Comparison of ENCODE assay signal across 24 cellular contexts in genomic region chrX:103640401-103641155, GRCh38. TPM values are rescaled to one million over a fixed set of nuclear protein-coding genes. Genes with fewer than 3 reads are reported as not detected.
DNase-seq lines count a peak whose midpoint lies in the region; ATAC-seq, FAIRE-seq and TF ChIP-seq lines count a peak whose summit lies in the region.
"Had no signal": no experiment of that assay in that cellular context is flagged by ENCODE, and none has a peak within 500 bp of the region (broad histone marks: within the 10 kb centered on the region; RNA-seq: fewer than 3 reads in every experiment).

No MANE protein-coding gene starts in this region.

- H3K79me1 ChIP-seq in neuronal stem cell (ENCODE audit: low read depth, low read length), result no peaks in the 10 kb centered on the region

- peak; percentile 75 for FAIRE-seq in RCC 7860 (lab: Jason Lieb, UNC)
- FAIRE-seq: frontal cortex, GM12878 had no signal

- no peak overlapping the region for H4K91ac ChIP-seq in neuronal stem cell (ENCODE audit: low read depth, low read length, poor library complexity)

- no peak overlapping the region for H3K4me2 ChIP-seq in neuronal stem cell (ENCODE audit: insufficient read depth, low read length, poor library complexity, severe bottlenecking)
- H3K4me2 ChIP-seq: KMS-11 had no signal

- H3K4me3 ChIP-seq in choroid plexus epithelial cell (ENCODE audit: low read depth, low read length), result no peak overlapping the region
- H3K4me3 ChIP-seq in neuronal stem cell (ENCODE audit: low read length in 2 of 2), result no peak overlapping the region
- H3K4me3 ChIP-seq: GM12878, left ventricle myocardium inferior, ovary, Peyer's patch, skin epidermis had no signal

- peak overlapping the region; percentile 29 for H2AFZ ChIP-seq in neuronal stem cell (ENCODE audit: low read length)

- peak; percentile 62 for DNase-seq in EL
- DNase-seq in RCC 7860 (ENCODE audit: low spot score), result peak; percentile 84
- peak; percentile 45 for DNase-seq in choroid plexus epithelial cell (ENCODE audit: low read depth)
- no peak for DNase-seq in neuronal stem cell (ENCODE audit: low spot score)
- DNase-seq in activated CD4-positive, alpha-beta T cell treated with anti-CD3 and anti-CD28 coated beads for 4 hours, result no peak
- DNase-seq: activated CD4-positive, alpha-beta memory T cell treated with anti-CD3 and anti-CD28 coated beads for 36 hours; activated T-cell treated with anti-CD3 and anti-CD28 coated beads, Interleukin-2, amount 50 U/mL, for 4 hours; central memory CD4-positive, alpha-beta T cell; effector memory CD4-positive, alpha-beta T cell; left ventricle myocardium inferior; NCI-H1417; NCI-H2171 treated with DMSO at 0.1 percent for 48 hours; ovary; Peyer's patch; stimulated activated CD4-positive, alpha-beta T cell treated with anti-CD3 and anti-CD28 coated beads, Interleukin-4, amount 100 ng/mL, for 24 hours; substantia nigra had no signal

- no peak overlapping the region for H3K14ac ChIP-seq in neuronal stem cell (ENCODE audit: low read length)

- no CpG with 5 or more reads among the region's 4 CpGs for WGBS in neuronal stem cell (ENCODE audit: extremely low coverage in 2 of 2, insufficient read length in 2 of 2, insufficient replicate concordance in 1 of 2), 2 donors

- H3K4ac ChIP-seq in neuronal stem cell (ENCODE audit: low read length), result no peak overlapping the region

- H3K23ac ChIP-seq in neuronal stem cell (ENCODE audit: low read depth, low read length, poor library complexity), result no peak overlapping the region

- no peak overlapping the region for H3K9ac ChIP-seq in neuronal stem cell (ENCODE audit: low read depth, low read length, poor library complexity)
- H3K9ac ChIP-seq: KMS-11 had no signal

- peaks cover 0 to 5% (median 0%) of the 10 kb centered on the region in 3 experiments for H3K27me3 ChIP-seq in neuronal stem cell (ENCODE audit: control insufficient read depth in 3 of 3, insufficient read depth in 3 of 3, low read depth in 1 of 3, low read length in 3 of 3)
- H3K27me3 ChIP-seq: ovary, Peyer's patch had no signal

- TF ChIP-seq CTCF in choroid plexus epithelial cell (conservative IDR thresholded peaks at IDR 0.05; ENCODE audit: low read depth, low read length), result no peak

- H3K36me3 ChIP-seq in neuronal stem cell (replicated peaks in 1 of 2; ENCODE audit: control insufficient read depth in 2 of 2, insufficient read depth in 2 of 2, low read length in 2 of 2), result no peaks in the 10 kb centered on the region
- H3K36me3 ChIP-seq: left ventricle myocardium inferior, ovary, Peyer's patch had no signal

- no peak overlapping the region for H2BK12ac ChIP-seq in neuronal stem cell (ENCODE audit: low read length)

- no peak overlapping the region for H2BK15ac ChIP-seq in neuronal stem cell (ENCODE audit: low read length)

- peaks cover 5 to 9% of the 10 kb centered on the region in 2 donors for H3K4me1 ChIP-seq in neuronal stem cell (ENCODE audit: control insufficient read depth in 2 of 2, insufficient read depth in 1 of 2, low read depth in 1 of 2, low read length in 2 of 2)
- H3K4me1 ChIP-seq: left ventricle myocardium inferior, Peyer's patch had no signal

- no peak overlapping the region for H3K27ac ChIP-seq in neuronal stem cell (replicated peaks; ENCODE audit: low read length)
- H3K27ac ChIP-seq: KMS-11, left ventricle myocardium inferior, ovary, Peyer's patch, skin epidermis had no signal

- H4K8ac ChIP-seq in neuronal stem cell (ENCODE audit: low read depth, low read length), result no peak overlapping the region

- H2BK120ac ChIP-seq in neuronal stem cell (ENCODE audit: low read depth, low read length), result no peak overlapping the region

- H2AK5ac ChIP-seq in neuronal stem cell (ENCODE audit: low read depth, low read length), result no peak overlapping the region

- H3K9me3 ChIP-seq in neuronal stem cell (replicated peaks in 1 of 2; ENCODE audit: control insufficient read depth in 2 of 2, insufficient read depth in 1 of 2, low read depth in 1 of 2, low read length in 2 of 2), result no peaks in the 10 kb centered on the region
- H3K9me3 ChIP-seq: left ventricle myocardium inferior, Peyer's patch had no signal

- ATAC-seq in GM21717 (IDR thresholded peaks at IDR 0.05; ENCODE audit: unreplicated experiment), result no peak
- ATAC-seq in HG02970 (IDR thresholded peaks at IDR 0.05; ENCODE audit: low FRiP score, unreplicated experiment), result no peak
- ATAC-seq in HG03108 (IDR thresholded peaks at IDR 0.05; ENCODE audit: unreplicated experiment), result no peak
- ATAC-seq: activated naive CD4-positive, alpha-beta T cell treated with anti-CD3 and anti-CD28 coated beads, Interleukin-2, amount 50 U/mL, for 72 hours; activated T-cell treated with anti-CD3 and anti-CD28 coated beads, Interleukin-2, amount 50 U/mL, for 4 hours; GM12878 had no signal

- no peak overlapping the region for H3K18ac ChIP-seq in neuronal stem cell (ENCODE audit: low read length)

- no peak overlapping the region for H2BK5ac ChIP-seq in neuronal stem cell (ENCODE audit: low read length)

RNA-seq across cellular contexts. Expression of gene TCEAL1, which starts 11.8 kb away (rescaled TPM):
- 12.9 TPM for polyA plus RNA-seq in neuronal stem cell (2013, experiment 1 of 2)
- polyA plus RNA-seq in neuronal stem cell (2013, experiment 2 of 2), result 13.6 TPM

RNA-seq across cellular contexts. Expression of gene TCEAL3, which starts 32.8 kb away (rescaled TPM):
- 26.0 TPM for polyA plus RNA-seq in neuronal stem cell (2013, experiment 1 of 2)
- polyA plus RNA-seq in neuronal stem cell (2013, experiment 2 of 2), result 25.9 TPM

RNA-seq across cellular contexts. Expression of gene MORF4L2, which starts 45.9 kb away (rescaled TPM):
- polyA plus RNA-seq in neuronal stem cell (2013, experiment 1 of 2), result 399 TPM
- 411 TPM for polyA plus RNA-seq in neuronal stem cell (2013, experiment 2 of 2)

RNA-seq across cellular contexts. Expression of gene TCEAL4, which starts 55.3 kb away (rescaled TPM):
- 81.0 TPM for polyA plus RNA-seq in neuronal stem cell (2013, experiment 1 of 2)
- 83.3 TPM for polyA plus RNA-seq in neuronal stem cell (2013, experiment 2 of 2)

Comparison
In these comparisons a context has a peak if more than half of its experiments do, and no peak if none do; other contexts are left out.
1. DNase-seq: peak in EL (single experiment), RCC 7860 (single experiment) and choroid plexus epithelial cell (single experiment); none in neuronal stem cell (single experiment) and activated CD4-positive, alpha-beta T cell treated with anti-CD3 and anti-CD28 coated beads for 4 hours (0 of 2).